In the genomic region with DNA sequence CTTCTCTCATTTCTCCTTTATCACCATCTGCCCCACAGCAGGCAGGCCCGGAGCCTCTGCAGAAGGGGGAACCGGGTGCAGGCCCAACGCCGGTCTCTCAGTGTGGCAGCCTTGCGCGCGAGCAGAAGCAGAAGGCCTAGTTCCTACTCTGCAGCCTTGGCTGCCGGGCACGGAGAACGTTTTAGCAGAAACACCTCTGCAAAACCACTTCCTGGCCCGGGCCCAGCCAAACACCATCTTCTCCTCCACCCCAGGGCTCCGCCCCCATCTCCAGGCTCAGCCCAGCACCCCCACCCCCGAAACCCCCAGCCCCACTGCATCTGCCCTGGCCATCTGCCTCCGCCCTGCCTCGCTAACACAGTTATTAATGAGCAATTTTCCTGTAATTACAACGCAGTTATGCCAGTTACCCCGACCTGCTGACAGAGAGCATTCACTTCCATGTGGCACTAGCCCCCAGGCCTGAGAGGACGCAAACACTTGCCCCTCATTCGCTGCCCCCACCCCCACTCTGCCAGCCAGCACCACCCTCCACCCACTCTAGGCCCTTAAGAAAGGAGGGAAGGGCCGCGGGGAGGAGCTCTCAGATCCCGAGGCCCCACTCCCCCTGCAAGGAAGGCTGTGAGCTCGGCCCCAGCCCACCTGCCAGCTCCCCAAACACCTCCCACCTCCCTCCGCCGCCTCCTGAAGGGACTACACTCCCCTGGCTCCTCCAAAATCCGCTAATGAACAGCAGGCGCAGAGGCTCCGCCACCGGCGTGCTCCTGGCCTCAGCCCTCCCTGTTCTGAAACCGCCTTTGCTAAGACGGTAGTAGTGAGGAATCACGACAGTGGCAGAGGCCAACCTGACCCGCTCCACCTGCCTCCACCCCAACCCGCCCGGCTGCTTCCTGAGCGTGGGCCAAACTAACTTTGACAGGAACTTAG, we compare ENCODE assay signal across 8 cellular contexts. TPM values are rescaled to one million over a fixed set of nuclear protein-coding genes. Genes with fewer than 3 reads are reported as not detected.
DNase-seq lines count a peak whose midpoint lies in the region; ATAC-seq and TF ChIP-seq lines count a peak whose summit lies in the region.

No MANE protein-coding gene starts in this region.

- H3K4me3 Mint-ChIP-seq in MCF 10A (ENCODE audit: unreplicated experiment), result no peak overlapping the region
- peak overlapping the region; percentile 92 for H3K4me3 Mint-ChIP-seq in activated CD8-positive, alpha-beta T cell treated with anti-CD3 and anti-CD28 coated beads for 36 hours

- H3K27ac ChIP-seq in breast epithelium (peak overlapping the region; percentile 92 to 94), esophagus (ENCODE audit: low read depth in 2 of 2, low read length in 1 of 2) (peak overlapping the region; percentile 45 to 93)

- H3K27ac Mint-ChIP-seq in MCF 10A (ENCODE audit: low read depth, unreplicated experiment), result no peak overlapping the region
- peak overlapping the region; percentile 99 for H3K27ac Mint-ChIP-seq in activated CD8-positive, alpha-beta T cell treated with anti-CD3 and anti-CD28 coated beads for 36 hours

- H3K27me3 ChIP-seq in breast epithelium (peaks cover 0 to 6% of the 10 kb centered on the region in 2 donors), esophagus (ENCODE audit: control insufficient read depth in 1 of 2, insufficient read depth in 2 of 2, low read length in 2 of 2) (no peaks in the 10 kb centered on the region)

- whole genome bisulfite sequencing in esophagus, 2 donors, result 38 to 41% methylated on average over 37 of the region's 37 CpGs

- H3K9me3 ChIP-seq in breast epithelium (no peaks in the 10 kb centered on the region), esophagus (ENCODE audit: control insufficient read depth in 2 of 2, insufficient read depth in 1 of 2, low read depth in 1 of 2, low read length in 1 of 2) (no peaks in the 10 kb centered on the region)

- peaks cover 2% of the 10 kb centered on the region for H3K36me3 Mint-ChIP-seq in MCF 10A (ENCODE audit: insufficient read depth, unreplicated experiment)
- H3K36me3 Mint-ChIP-seq in activated CD8-positive, alpha-beta T cell treated with anti-CD3 and anti-CD28 coated beads for 36 hours (ENCODE audit: low read depth), result peaks cover 2% of the 10 kb centered on the region

- no TSS peak for BruUV-seq in MCF 10A (replicated peaks; lab: Mats Ljungman, UMichigan)

- H3K4me1 ChIP-seq in breast epithelium, result no peaks in the 10 kb centered on the region
- peaks cover 0 to 10% of the 10 kb centered on the region in 2 donors for H3K4me1 ChIP-seq in esophagus (ENCODE audit: control insufficient read depth in 2 of 2, insufficient read depth in 2 of 2, low read length in 1 of 2)

- peaks cover 50% of the 10 kb centered on the region for H3K27me3 Mint-ChIP-seq in MCF 10A (ENCODE audit: insufficient read depth, unreplicated experiment)
- H3K27me3 Mint-ChIP-seq in activated CD8-positive, alpha-beta T cell treated with anti-CD3 and anti-CD28 coated beads for 36 hours, result no peaks in the 10 kb centered on the region

- H3K4me3 ChIP-seq in breast epithelium, result peak overlapping the region; percentile 12 to 67 (median 50)
- peak overlapping the region; percentile 23 for H3K4me3 ChIP-seq in esophagus (ENCODE audit: low read depth in 1 of 2, low read length in 2 of 2)

- no peaks in the 10 kb centered on the region for H3K9me3 Mint-ChIP-seq in MCF 10A (ENCODE audit: unreplicated experiment)
- H3K9me3 Mint-ChIP-seq in activated CD8-positive, alpha-beta T cell treated with anti-CD3 and anti-CD28 coated beads for 36 hours, result no peaks in the 10 kb centered on the region

- H3K36me3 ChIP-seq in breast epithelium (no peaks in the 10 kb centered on the region), esophagus (ENCODE audit: control insufficient read depth in 2 of 2, insufficient read depth in 2 of 2, low read length in 1 of 2) (no peaks in the 10 kb centered on the region)

- POLR2A ChIA-PET in MCF 10A (lab: Yijun Ruan, JAX), result no interaction called here
- POLR2A ChIA-PET in activated CD8-positive, alpha-beta T cell treated with anti-CD3 and anti-CD28 coated beads for 36 hours (lab: Charles Lee), result interaction anchor here (1.0 kb wide), 1 partner anchor 10 kb away, joined by 4 read pairs; no protein-coding TSS in a partner anchor

- TF ChIP-seq POLR2A in breast epithelium (IDR thresholded peaks at IDR 0.05), result no peak

- DNase-seq in breast epithelium (ENCODE audit: low spot score in 2 of 2), result peak in 1 of 2 donors; percentile 43
- DNase-seq in MCF 10A (ENCODE audit: unreplicated experiment), result no peak
- peak; percentile 85 for DNase-seq in MV-4-11 (lab: John Stamatoyannopoulos, UW)
- DNase-seq in activated CD8-positive, alpha-beta T cell treated with anti-CD3 and anti-CD28 coated beads for 36 hours, result peak; percentile 93
- peak; percentile 65 for DNase-seq in retina
- no peak for DNase-seq in AG08396 (ENCODE audit: low spot score)
- DNase-seq in cerebellar nuclear complex (lab: John Stamatoyannopoulos, UW), result no peak

- intact Hi-C loops in breast epithelium (cut with DNase I; ENCODE audit: low total_unique reads), result no loop called here
- intact Hi-C loops in MCF 10A (cut with micrococcal nuclease), result no loop called here
- intact Hi-C loops in activated CD8-positive, alpha-beta T cell treated with anti-CD3 and anti-CD28 coated beads for 36 hours (cut with micrococcal nuclease), result no loop called here

- ATAC-seq in activated CD8-positive, alpha-beta T cell treated with anti-CD3 and anti-CD28 coated beads for 36 hours, result peak; percentile 89

- H3K4me1 Mint-ChIP-seq in MCF 10A (ENCODE audit: insufficient read depth, unreplicated experiment), result no peaks in the 10 kb centered on the region
- peaks cover 53% of the 10 kb centered on the region for H3K4me1 Mint-ChIP-seq in activated CD8-positive, alpha-beta T cell treated with anti-CD3 and anti-CD28 coated beads for 36 hours (ENCODE audit: low read depth)

- CTCF ChIA-PET in MCF 10A (lab: Yijun Ruan, JAX), result interaction anchor here (0.5 to 0.7 kb wide), 2 partner anchors 15 to 169 kb away, joined by 3 to 4 read pairs; no protein-coding TSS in a partner anchor
- CTCF ChIA-PET in activated CD8-positive, alpha-beta T cell treated with anti-CD3 and anti-CD28 coated beads for 36 hours (lab: Charles Lee), result no interaction called here

- TF ChIP-seq CTCF in breast epithelium (IDR thresholded peaks at IDR 0.05) (no peak), MCF 10A (IDR thresholded peaks at IDR 0.05; ENCODE audit: unreplicated experiment) (no peak)
- no peak for TF ChIP-seq CTCF in activated CD8-positive, alpha-beta T cell treated with anti-CD3 and anti-CD28 coated beads for 36 hours (IDR thresholded peaks at IDR 0.05)

RNA-seq across cellular contexts. Expression of a gene that starts 44.7 kb away (rescaled TPM):
- total RNA-seq in breast epithelium (1 to 10 TPM; 3.5 to 9.8 (median 7.2) TPM), MCF 10A (2022) (47.4 and 48.8 TPM in 2 replicates)
- 10 to 100 TPM; 41.4 to 48.1 TPM for total RNA-seq in activated CD8-positive, alpha-beta T cell treated with anti-CD3 and anti-CD28 coated beads for 36 hours
- polyA plus RNA-seq in esophagus, result 10 to 100 TPM; 15.6 to 17.9 TPM

Comparison
In these comparisons a context has a peak if more than half of its experiments do, and no peak if none do; other contexts are left out.
1. DNase-seq: peak in MV-4-11 (single experiment), activated CD8-positive, alpha-beta T cell treated with anti-CD3 and anti-CD28 coated beads for 36 hours (single experiment) and retina (single experiment); none in MCF 10A (single experiment), AG08396 (single experiment) and cerebellar nuclear complex (0 of 2).